ENCODE assay signal across 8 cellular contexts in genomic region chr17:47830991-47831933, GRCh38. TPM values are rescaled to one million over a fixed set of nuclear protein-coding genes. Genes with fewer than 3 reads are reported as not detected.
A peak's percentile ranks its signal among the peaks of the same experiment; 100 is the strongest.
DNase-seq lines count a peak whose midpoint lies in the region; ATAC-seq, FAIRE-seq and TF ChIP-seq lines count a peak whose summit lies in the region.

Gene LRRC46, plus strand, starts transcription at chr17:47831670. Its CDS starts 320 bp downstream, at chr17:47831990.
Gene MRPL10, minus strand, starts transcription at chr17:47831541. Its CDS starts 30 bp downstream, at chr17:47831511.

- TF ChIP-seq POLR2A in A549 (IDR thresholded peaks at IDR 0.05; ENCODE audit: low read length): peak; percentile 96

- POLR2A ChIA-PET in A549 (lab: Yijun Ruan, JAX): interaction anchor here (0.5 to 1.7 kb wide), 37 partner anchors 9 to 642 kb away, joined by 3 to 58 read pairs (median 5); partner anchors contain the start of genes CDC27, CDK5RAP3, KPNB1 and NFE2L1

- DNase-seq in A549 (ENCODE audit: low read depth in 1 of 2, low spot score in 1 of 2) (peak; percentile 94 to 99), NCI-H2107 (lab: John Stamatoyannopoulos, UW) (peak; percentile 80), skeletal muscle cell (ENCODE audit: low read depth) (peak; percentile 69)

- H3K9me3 Mint-ChIP-seq in brain: no peaks in the 10 kb centered on the region

- H3K36me3 Mint-ChIP-seq in brain: peaks cover 24% of the 10 kb centered on the region

- no peak for TF ChIP-seq EP300 in A549 (IDR thresholded peaks at IDR 0.05)

- H3K4me3 ChIP-seq in A549 (peak within 1 kb of the TSS; percentile 60), iPS-11a (ENCODE audit: low read depth, low read length) (peak within 1 kb of the TSS; percentile 97), skeletal muscle cell (ENCODE audit: low read depth, low read length) (peak within 1 kb of the TSS; percentile 72)

- TF ChIP-seq RAD21 in A549 (conservative IDR thresholded peaks at IDR 0.05 in 1 of 2, IDR thresholded peaks at IDR 0.05 in 1 of 2): no peak; a peak in 1 of 5 replicates

- WGBS in A549 (ENCODE audit: missing lambda C conversion rate): under 1% methylated on average over 42 of the region's 42 CpGs

- TF ChIP-seq CTCF in A549 (IDR thresholded peaks at IDR 0.05): peak; percentile 55
- TF ChIP-seq CTCF in brain (conservative IDR thresholded peaks at IDR 0.05): peak; percentile 17 to 40

- H3K27ac ChIP-seq in A549: peak within 1 kb of the TSS; percentile 83 to 88

- H3K4me3 Mint-ChIP-seq in brain: peak within 1 kb of the TSS; percentile 91 to 97 (median 95)

- no peaks in the 10 kb centered on the region for H3K9me3 ChIP-seq in A549

- peaks cover 4% of the 10 kb centered on the region for H3K27me3 Mint-ChIP-seq in brain

- peak within 1 kb of the TSS; percentile 93 for H3K4me2 ChIP-seq in A549

- peak; percentile 39 for FAIRE-seq in A549 (lab: Jason Lieb, UNC)
- peak; percentile 31 for FAIRE-seq in TTC549 (lab: Jason Lieb, UNC)

- peaks cover 33% of the 10 kb centered on the region for H3K4me1 Mint-ChIP-seq in brain

- H3K4me1 ChIP-seq in A549: peaks cover 16% of the 10 kb centered on the region

- peak within 1 kb of the TSS; percentile 79 to 96 (median 92) for H3K27ac Mint-ChIP-seq in brain

- CTCF ChIA-PET in A549 (lab: Yijun Ruan, JAX): interaction anchor here (0.5 to 36.3 kb wide), 14 partner anchors 9 to 447 kb away, joined by 3 to 1860 read pairs (median 4); partner anchors contain the start of genes CDK5RAP3, OSBPL7, SCRN2 and SP2

- ATAC-seq in A549 (peak; percentile 90 to 95), GM18520 (IDR thresholded peaks at IDR 0.05; ENCODE audit: unreplicated experiment) (peak; percentile 74), HG03064 (IDR thresholded peaks at IDR 0.05; ENCODE audit: low read depth, unreplicated experiment) (peak; percentile 67)

TF ChIP-seq in A549, 52 proteins besides CTCF, POLR2A, EP300 and RAD21 (continues in another document):
- TF ChIP-seq MYC (IDR thresholded peaks at IDR 0.05; ENCODE audit: borderline replicate concordance, low read length) (no peak), E2F6 (IDR thresholded peaks at IDR 0.05; ENCODE audit: borderline replicate concordance, low read depth) (no peak), ZSCAN20 (CRISPR knock-in tag; IDR thresholded peaks at IDR 0.05) (no peak), MAZ (IDR thresholded peaks at IDR 0.05; ENCODE audit: borderline replicate concordance, low read depth, low read length) (peak; percentile 57; the same call in 1 of the 2 replicates), REST (IDR thresholded peaks at IDR 0.05) (no peak), JUN (IDR thresholded peaks at IDR 0.05) (peak; percentile 72 to 92; a peak in 4 of 5 replicates), FOXS1 (CRISPR knock-in tag; IDR thresholded peaks at IDR 0.05) (no peak), RCOR1 (IDR thresholded peaks at IDR 0.05; ENCODE audit: low read depth, low read length) (no peak), BHLHE40 (IDR thresholded peaks at IDR 0.05; ENCODE audit: low read depth, low read length) (no peak), POLR2AphosphoS2 (conservative IDR thresholded peaks at IDR 0.05; ENCODE audit: low read length) (no peak), HOXB5 (CRISPR knock-in tag; IDR thresholded peaks at IDR 0.05) (0 out of 2 replicates have a peak, but pooled peaks have one; percentile 48), KDM1A (IDR thresholded peaks at IDR 0.05; ENCODE audit: low read depth) (no peak), JUNB (IDR thresholded peaks at IDR 0.05) (no peak), HES2 (IDR thresholded peaks at IDR 0.05) (no peak), HMGXB4 (CRISPR knock-in tag; IDR thresholded peaks at IDR 0.05; ENCODE audit: borderline replicate concordance) (no peak), NR3C1 (IDR thresholded peaks at IDR 0.05) (no peak), SREBF2 (IDR thresholded peaks at IDR 0.05) (no peak), HDAC2 (IDR thresholded peaks at IDR 0.05) (no peak), ZC3H11A (IDR thresholded peaks at IDR 0.05) (no peak), RARB (CRISPR knock-in tag; IDR thresholded peaks at IDR 0.05) (no peak), PHF8 (IDR thresholded peaks at IDR 0.05; ENCODE audit: borderline replicate concordance, low read depth) (peak; percentile 67; the same call in 1 of the 2 replicates), FOSB (CRISPR knock-in tag; IDR thresholded peaks at IDR 0.05) (no peak), HEYL (CRISPR knock-in tag; IDR thresholded peaks at IDR 0.05) (no peak), CHD4 (IDR thresholded peaks at IDR 0.05; ENCODE audit: borderline replicate concordance) (no peak), RNF2 (IDR thresholded peaks at IDR 0.05; ENCODE audit: borderline replicate concordance, low read depth) (no peak), PBX3 (IDR thresholded peaks at IDR 0.05) (peak; percentile 66), RFX5 (IDR thresholded peaks at IDR 0.05) (no peak), ESRRA (IDR thresholded peaks at IDR 0.05; ENCODE audit: borderline replicate concordance, low read length) (no peak)

RNA-seq across cellular contexts. Expression of gene LRRC46, which starts in this region (rescaled TPM):
- 1.7 and 2.7 TPM in 2 replicates for polyA plus RNA-seq in A549 (2011; rRNA removed)
- polyA plus RNA-seq in A549 (2012; cell fraction: cytosol; rRNA removed): 1.7 TPM in 2 replicates
- polyA plus RNA-seq in A549 (2012; cell fraction: nucleus; rRNA removed): 3.8 and 5.1 TPM in 2 replicates
- 2.3 to 3.0 TPM (median 2.5 TPM) in 3 replicates for polyA plus RNA-seq in A549 (2017; fragmentation: RNase III; extraction: RNeasy Plus Mini Kit Qiagen cat#74134 plus additional on column Dnase treatment)
- 1.4 and 1.7 TPM in 2 replicates for polyA minus RNA-seq in A549 (2011; rRNA and poly(A)+ RNA removed)
- polyA plus RNA-seq in brain (ENCODE audit: insufficient read depth, low read depth, low replicate concordance): 3.4 TPM

RNA-seq across cellular contexts. Expression of gene MRPL10, which starts in this region (rescaled TPM):
- polyA plus RNA-seq in A549 (2011; rRNA removed) (97.7 and 103 TPM in 2 replicates), A549 (2017; fragmentation: RNase III; extraction: RNeasy Plus Mini Kit Qiagen cat#74134 plus additional on column Dnase treatment) (56.8 to 62.8 TPM (median 62.0 TPM) in 3 replicates), brain (ENCODE audit: insufficient read depth, low read depth, low replicate concordance) (61.6 TPM)
- polyA plus RNA-seq in A549 (2012; cell fraction: cytosol; rRNA removed): 136 and 194 TPM in 2 replicates
- 108 and 166 TPM in 2 replicates for polyA plus RNA-seq in A549 (2012; cell fraction: nucleus; rRNA removed)
- polyA minus RNA-seq in A549 (2011; rRNA and poly(A)+ RNA removed): 116 and 142 TPM in 2 replicates

Comparison
In these comparisons a context has a peak if more than half of its experiments do, and no peak if none do; other contexts are left out.
1. Peak in every context shown above with its lines: DNase-seq, ATAC-seq, H3K4me3 ChIP-seq and H3K27ac ChIP-seq.